Comparison of ENCODE assay signal across 29 cellular contexts in the genomic region with DNA sequence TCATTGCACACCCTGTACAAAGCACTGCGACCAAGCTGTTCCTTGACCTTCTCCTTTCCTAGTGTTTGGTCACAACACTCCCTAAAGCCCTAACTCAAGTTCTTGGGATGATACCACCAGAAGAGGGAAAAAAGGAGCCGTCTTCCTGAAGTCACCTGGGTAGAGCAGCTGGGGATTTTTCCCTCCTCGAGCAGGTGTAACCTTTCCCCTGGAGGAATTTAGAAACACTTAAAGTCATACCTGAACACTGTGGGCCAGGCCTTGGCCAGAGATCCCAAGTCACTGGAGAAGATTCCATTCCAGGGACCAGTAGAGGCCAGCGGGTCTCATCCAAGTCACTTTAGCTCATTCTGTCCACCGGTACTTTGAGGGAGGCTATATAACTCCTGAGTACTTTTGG. TPM values are rescaled to one million over a fixed set of nuclear protein-coding genes. Genes with fewer than 3 reads are reported as not detected.
A peak's percentile ranks its signal among the peaks of the same experiment; 100 is the strongest.
DNase-seq lines count a peak whose midpoint lies in the region; ATAC-seq, FAIRE-seq and TF ChIP-seq lines count a peak whose summit lies in the region.
"Had no signal": no experiment of that assay in that cellular context is flagged by ENCODE, and none has a peak within 500 bp of the region (broad histone marks: within the 10 kb centered on the region; RNA-seq: fewer than 3 reads in every experiment).

No MANE protein-coding gene starts in this region.

- H3K27me3 ChIP-seq in HCT116 (ENCODE audit: insufficient read depth, low read length), result no peaks in the 10 kb centered on the region
- no peaks in the 10 kb centered on the region for H3K27me3 ChIP-seq in pancreas
- H3K27me3 ChIP-seq in small intestine (ENCODE audit: control insufficient read depth in 2 of 2, insufficient read depth in 2 of 2, low read length in 2 of 2), result no peaks in the 10 kb centered on the region
- H3K27me3 ChIP-seq: BLaER1, ovary, thyroid gland had no signal

- intact Hi-C loops in HCT116 (cut with micrococcal nuclease) (no loop called here), pancreas (cut with DNase I) (no loop called here)

- H2AFZ ChIP-seq in HCT116 (ENCODE audit: low read depth, low read length, poor library complexity, severe bottlenecking), result no peak overlapping the region

- H3K4me1 ChIP-seq in A549 (peaks cover 96% of the 10 kb centered on the region), HCT116 (ENCODE audit: control insufficient read depth in 1 of 2, insufficient read depth in 2 of 2, low read length in 2 of 2) (peaks cover 55 to 93% of the 10 kb centered on the region in 2 experiments), pancreas (peaks cover 60 to 88% (median 87%) of the 10 kb centered on the region in 3 donors), small intestine (ENCODE audit: control insufficient read depth in 2 of 2, insufficient read depth in 1 of 2, low read depth in 1 of 2, low read length in 1 of 2) (peaks cover 31 to 33% of the 10 kb centered on the region in 2 donors)

- POLR2A ChIA-PET in A549 (lab: Yijun Ruan, JAX), result no interaction called here
- POLR2A ChIA-PET in HCT116 (lab: Charles Lee), result interaction anchor here (1.6 kb wide), 1 partner anchor 13 kb away, joined by 4 read pairs; the partner anchor contains the start of gene EPAS1

- 91% methylated on average over 5 of the region's 5 CpGs for WGBS in A549 (ENCODE audit: missing lambda C conversion rate)
- 60 to 66% methylated on average over 5 of the region's 5 CpGs for WGBS in pancreas, 2 donors
- WGBS in small intestine, 3 donors, result 62 to 87% (median 72%) methylated on average over 5 of the region's 5 CpGs

- no peaks in the 10 kb centered on the region for H3K9me2 ChIP-seq in HCT116 (ENCODE audit: insufficient read depth)

- H3K9me3 ChIP-seq in A549 (peaks cover under 1% of the 10 kb centered on the region; the same call in 1 of the 3 replicates), HCT116 (ENCODE audit: control insufficient read depth in 1 of 2, insufficient read depth in 1 of 2, low read depth in 1 of 2, low read length in 2 of 2) (no peaks in the 10 kb centered on the region; a peak in 1 of 4 replicates), pancreas (no peaks in the 10 kb centered on the region), small intestine (ENCODE audit: control insufficient read depth, low read depth) (no peaks in the 10 kb centered on the region)
- H3K9me3 ChIP-seq: ovary, spleen, thyroid gland had no signal

- TF ChIP-seq POLR2A in A549 (IDR thresholded peaks at IDR 0.05; ENCODE audit: low read length), result no peak
- no peak for TF ChIP-seq POLR2A in HCT116 (IDR thresholded peaks at IDR 0.05; ENCODE audit: borderline replicate concordance, extremely low read depth, insufficient read depth, insufficient read length)

- H3K79me2 ChIP-seq in HCT116 (ENCODE audit: insufficient read depth, low read length), result peaks cover 6% of the 10 kb centered on the region; the same call in 1 of the 2 replicates

- TF ChIP-seq CTCF in A549 (IDR thresholded peaks at IDR 0.05) (no peak), HCT116 (IDR thresholded peaks at IDR 0.05 in 2 of 3, conservative IDR thresholded peaks at IDR 0.05 in 1 of 3; ENCODE audit: borderline replicate concordance in 1 of 3, insufficient read depth in 1 of 3, low read depth in 2 of 3, low read length in 2 of 3) (no peak), coronary artery (IDR thresholded peaks at IDR 0.05) (no peak), pancreas (IDR thresholded peaks at IDR 0.05) (no peak)

- no peak overlapping the region for H3K4me3 ChIP-seq in A549
- no peak overlapping the region for H3K4me3 ChIP-seq in HCT116 (replicated peaks in 1 of 2; ENCODE audit: low read depth in 1 of 2, low read length in 2 of 2)
- no peak overlapping the region for H3K4me3 ChIP-seq in coronary artery
- no peak overlapping the region for H3K4me3 ChIP-seq in pancreas
- H3K4me3 ChIP-seq in small intestine (ENCODE audit: low read depth in 1 of 2, low read length in 2 of 2), result no peak overlapping the region
- H3K4me3 ChIP-seq: BLaER1, ovary, spleen, thyroid gland had no signal

- H4K20me1 ChIP-seq in HCT116 (ENCODE audit: insufficient read depth), result no peaks in the 10 kb centered on the region
- H4K20me1 ChIP-seq: BLaER1 had no signal

- H3K9ac ChIP-seq in HCT116 (ENCODE audit: low read length), result no peak overlapping the region
- H3K9ac ChIP-seq: BLaER1 had no signal

- DNase-seq in A549 (ENCODE audit: low read depth in 1 of 2, low spot score in 1 of 2) (no peak), HCT116 (ENCODE audit: low read depth, low spot score) (no peak), coronary artery (ENCODE audit: low spot score) (no peak), pancreas (no peak), AG20443 (ENCODE audit: low spot score) (no peak), small intestine (no peak), hepatic stellate cell (ENCODE audit: low spot score) (no peak), activated T-cell treated with anti-CD3 and anti-CD28 coated beads for 4 hours (no peak)
- DNase-seq: activated B cell treated with CpG ODN at 0.5 μM for 24 hours; activated CD4-positive, alpha-beta T cell treated with anti-CD3 and anti-CD28 coated beads, Interleukin-2, amount 10 ng/mL, durations not matched to agents 7 days and 5 days; activated effector memory CD4-positive, alpha-beta T cell treated with anti-CD3 and anti-CD28 coated beads, Interleukin-2, amount 50 U/mL, for 16 hours; activated naive CD8-positive, alpha-beta T cell treated with anti-CD3 and anti-CD28 coated beads for 36 hours; activated T-cell treated with anti-CD3 and anti-CD28 coated beads, Interleukin-2, amount 50 U/mL, for 1 hour; anterior cingulate cortex; central memory CD4-positive, alpha-beta T cell; effector memory CD8-positive, alpha-beta T cell; erythroblast; MV-4-11; NCI-H146; NCI-H446; NCI-H748 treated with DMSO at 0.1 percent for 48 hours; ovary; retina; spleen; stimulated activated CD8-positive, alpha-beta memory T cell treated with anti-CD3 and anti-CD28 coated beads, Interleukin-4, amount 100 ng/mL, for 48 hours; T-helper 1 cell; thyroid gland had no signal

- BruUV-seq in HCT116 (replicated peaks; lab: Mats Ljungman, UMichigan), result no TSS peak

- ATAC-seq in A549 (no peak), HCT116 (0 out of 2 replicates have a peak, but pooled peaks have one; percentile 0), pancreas (no peak)
- ATAC-seq: effector memory CD8-positive, alpha-beta T cell had no signal

- peak overlapping the region; percentile 85 to 92 for H3K27ac ChIP-seq in A549
- H3K27ac ChIP-seq in HCT116 (ENCODE audit: low read depth, low read length), result peak overlapping the region; percentile 59
- H3K27ac ChIP-seq in coronary artery, result peak overlapping the region; percentile 94 to 98
- peak overlapping the region in 3 of 4 donors; percentile 4 to 49 (median 22) for H3K27ac ChIP-seq in pancreas
- no peak overlapping the region for H3K27ac ChIP-seq in small intestine (ENCODE audit: low read depth in 1 of 2, low read length in 1 of 2)
- H3K27ac ChIP-seq: BLaER1 had no signal

- H3K36me3 ChIP-seq in HCT116 (ENCODE audit: control insufficient read depth in 1 of 2, insufficient read depth in 2 of 2, low read length in 2 of 2), result no peaks in the 10 kb centered on the region
- no peaks in the 10 kb centered on the region for H3K36me3 ChIP-seq in pancreas
- H3K36me3 ChIP-seq in small intestine (ENCODE audit: control insufficient read depth in 2 of 2, insufficient read depth in 2 of 2, low read length in 2 of 2), result no peaks in the 10 kb centered on the region
- H3K36me3 ChIP-seq: BLaER1, ovary, spleen, thyroid gland had no signal

- RAD21 ChIA-PET in HCT116 (lab: Charles Lee; ENCODE audit: low non-redundant PET in 1 of 2, low total read pairs in 2 of 2, uncharacterized antibody in 2 of 2, unreplicated experiment in 2 of 2), result no interaction called here

- TF ChIP-seq EP300 in A549 (IDR thresholded peaks at IDR 0.05), result no peak

- TF ChIP-seq RAD21 in A549 (conservative IDR thresholded peaks at IDR 0.05 in 1 of 2, IDR thresholded peaks at IDR 0.05 in 1 of 2), result no peak
- TF ChIP-seq RAD21 in HCT116 (IDR thresholded peaks at IDR 0.05; ENCODE audit: low read depth), result no peak

- FAIRE-seq in A549 (lab: Jason Lieb, UNC) (no peak), pancreas (lab: Jason Lieb, UNC) (no peak), small intestine (lab: Jason Lieb, UNC) (no peak)
- FAIRE-seq: GM12892 had no signal

- CTCF ChIA-PET in A549 (lab: Yijun Ruan, JAX) (interaction anchor here (1.3 to 3.0 kb wide), 8 partner anchors 12 to 317 kb away, joined by 3 to 9 read pairs (median 4); partner anchors contain the start of gene EPAS1), HCT116 (lab: Charles Lee) (interaction anchor here (0.7 kb wide), 1 partner anchor 247 kb away, joined by 3 read pairs; no protein-coding TSS in a partner anchor)

- peak overlapping the region; percentile 75 for H3K4me2 ChIP-seq in A549
- peak overlapping the region; percentile 66 for H3K4me2 ChIP-seq in HCT116 (ENCODE audit: low read length)
- H3K4me2 ChIP-seq: BLaER1 had no signal

TF ChIP-seq in HCT116, 20 proteins besides CTCF, POLR2A, EP300 and RAD21:
- TF ChIP-seq CBX3 (IDR thresholded peaks at IDR 0.05; ENCODE audit: low read depth), result no peak
- no peak for TF ChIP-seq FOSL1 (IDR thresholded peaks at IDR 0.05; ENCODE audit: low read depth)
- no peak for TF ChIP-seq CEBPB (IDR thresholded peaks at IDR 0.05; ENCODE audit: low read depth)
- TF ChIP-seq ZFX (IDR thresholded peaks at IDR 0.05), result no peak
- no peak for TF ChIP-seq POLR2AphosphoS5 (IDR thresholded peaks at IDR 0.05; ENCODE audit: low read depth, low read length)
- TF ChIP-seq YY1 (IDR thresholded peaks at IDR 0.05; ENCODE audit: extremely low read depth, insufficient replicate concordance, low read depth, low read length), result no peak
- TF ChIP-seq ATF3 (IDR thresholded peaks at IDR 0.05), result no peak
- no peak for TF ChIP-seq JUND (IDR thresholded peaks at IDR 0.05)

RNA-seq across cellular contexts. Expression of gene EPAS1, which starts 13.2 kb away (rescaled TPM):
- polyA plus RNA-seq in A549 (2011; rRNA removed) (143 and 150 TPM in 2 replicates), A549 (2017; fragmentation: RNase III; extraction: RNeasy Plus Mini Kit Qiagen cat#74134 plus additional on column Dnase treatment) (111 to 128 TPM (median 122 TPM) in 3 replicates), pancreas (10 to 100 TPM; 35.6 to 69.1 TPM), small intestine (100 to 1,000 TPM in 1 of 3 donors, 10 to 100 TPM in 2; 63.0 to 106 (median 65.3) TPM)
- polyA plus RNA-seq in A549 (2012; cell fraction: cytosol; rRNA removed), result 60.3 and 78.5 TPM in 2 replicates
- polyA plus RNA-seq in A549 (2012; cell fraction: nucleus; rRNA removed), result 106 and 115 TPM in 2 replicates
- 174 and 229 TPM in 2 replicates for polyA minus RNA-seq in A549 (2011; rRNA and poly(A)+ RNA removed)
- total RNA-seq in HCT116 (2021; ENCODE audit: unreplicated experiment) (55.9 TPM), pancreas (100 to 1,000 TPM in 2 of 6 donors, 10 to 100 TPM in 4; 61.8 to 165 (median 85.8) TPM)
- 36.4 and 50.7 TPM in 2 replicates for polyA plus RNA-seq in HCT116 (2012)

Comparison
In these comparisons a context has a peak if more than half of its experiments do, and no peak if none do; other contexts are left out.
1. H3K27ac ChIP-seq: peak in A549 (2 of 2), HCT116 (single experiment), coronary artery (2 of 2) and pancreas (3 of 4); none in small intestine (0 of 2).